In genomic region chr2:43363086-43363485, GRCh38 we compare ENCODE assay signal across 30 cellular contexts.
"Had no signal": no experiment of that assay in that cellular context is flagged by ENCODE, and none has a peak within 500 bp of the region (broad histone marks: within the 10 kb centered on the region; RNA-seq: fewer than 3 reads in every experiment).

No MANE protein-coding gene starts in this region.

- H3K4me3 ChIP-seq: neural progenitor cell, psoas muscle, right atrium auricular region, stomach, thyroid gland, upper lobe of left lung, vagina had no signal

- H3K27ac ChIP-seq: neural progenitor cell, parathyroid adenoma, psoas muscle, right atrium auricular region, stomach, thyroid gland, upper lobe of left lung, vagina had no signal

- H3K4me1 ChIP-seq: neural progenitor cell, parathyroid adenoma had no signal

- H3K36me3 ChIP-seq: neural progenitor cell, right atrium auricular region, stomach, thyroid gland, upper lobe of left lung, vagina had no signal

- ATAC-seq: activated CD8-positive, alpha-beta T cell treated with anti-CD3 and anti-CD28 coated beads for 36 hours; activated T-cell treated with anti-CD3 and anti-CD28 coated beads, Interleukin-2, amount 50 U/mL, for 4 hours; activated T-helper 17 cell treated with anti-CD3 and anti-CD28 coated beads, Interleukin-2, amount 50 U/mL, for 72 hours; esophagus mucosa; naive thymus-derived CD8-positive, alpha-beta T cell; psoas muscle; stimulated activated naive B cell treated with anti-CD40 and anti-IgM and Interleukin-4, amounts not matched to agents 10 μg/mL and 1 μg/mL and 100 μg/mL, for 72 hours had no signal

- H3K27me3 Mint-ChIP-seq: activated B cell treated with CpG ODN at 0.5 μM for 24 hours; activated CD8-positive, alpha-beta T cell treated with anti-CD3 and anti-CD28 coated beads for 36 hours; activated T-helper 17 cell treated with anti-CD3 and anti-CD28 coated beads, Interleukin-2, amount 50 U/mL, for 72 hours; naive thymus-derived CD8-positive, alpha-beta T cell; stimulated activated naive B cell treated with anti-CD40 and anti-IgM and Interleukin-4, amounts not matched to agents 10 μg/mL and 1 μg/mL and 100 μg/mL, for 72 hours had no signal

- H2AFZ ChIP-seq: neural progenitor cell, parathyroid adenoma had no signal

- H3K9me3 Mint-ChIP-seq: activated CD8-positive, alpha-beta T cell treated with anti-CD3 and anti-CD28 coated beads for 36 hours; activated T-cell treated with anti-CD3 and anti-CD28 coated beads, Interleukin-2, amount 50 U/mL, for 4 hours; activated T-helper 17 cell treated with anti-CD3 and anti-CD28 coated beads, Interleukin-2, amount 50 U/mL, for 72 hours; endodermal cell; immature natural killer cell; naive thymus-derived CD8-positive, alpha-beta T cell; neural progenitor cell had no signal

- H3K27ac Mint-ChIP-seq: activated B cell treated with CpG ODN at 0.5 μM for 24 hours; activated CD8-positive, alpha-beta T cell treated with anti-CD3 and anti-CD28 coated beads for 36 hours; activated T-helper 17 cell treated with anti-CD3 and anti-CD28 coated beads, Interleukin-2, amount 50 U/mL, for 72 hours; endodermal cell; immature natural killer cell; naive thymus-derived CD8-positive, alpha-beta T cell; neural progenitor cell; stimulated activated naive B cell treated with anti-CD40 and anti-IgM and Interleukin-4, amounts not matched to agents 10 μg/mL and 1 μg/mL and 100 μg/mL, for 72 hours had no signal

- H3K79me2 ChIP-seq: parathyroid adenoma had no signal

- H3K4me3 Mint-ChIP-seq: activated B cell treated with CpG ODN at 0.5 μM for 24 hours; activated CD8-positive, alpha-beta T cell treated with anti-CD3 and anti-CD28 coated beads for 36 hours; activated T-cell treated with anti-CD3 and anti-CD28 coated beads, Interleukin-2, amount 50 U/mL, for 4 hours; activated T-helper 17 cell treated with anti-CD3 and anti-CD28 coated beads, Interleukin-2, amount 50 U/mL, for 72 hours; endodermal cell; immature natural killer cell; naive thymus-derived CD8-positive, alpha-beta T cell; neural progenitor cell had no signal

- H3K9me3 ChIP-seq: psoas muscle, right atrium auricular region, stomach, thyroid gland, upper lobe of left lung, vagina had no signal

- H3K9ac ChIP-seq: neural progenitor cell, parathyroid adenoma had no signal

- H3K4me1 Mint-ChIP-seq: activated T-helper 17 cell treated with anti-CD3 and anti-CD28 coated beads, Interleukin-2, amount 50 U/mL, for 72 hours had no signal

- H3K36me3 Mint-ChIP-seq: neural progenitor cell had no signal

- H3K27me3 ChIP-seq: neural progenitor cell, right atrium auricular region, stomach, thyroid gland, upper lobe of left lung, vagina had no signal

- DNase-seq: activated B cell treated with CpG ODN at 0.5 μM for 24 hours; activated CD4-positive, alpha-beta T cell treated with anti-CD3 and anti-CD28 coated beads, Interleukin-2, amount 50 U/mL, for 1 hour; activated CD8-positive, alpha-beta T cell treated with anti-CD3 and anti-CD28 coated beads for 36 hours; activated gamma-delta T cell treated with Interleukin-2 at 50 U/mL for 16 hours; activated naive CD4-positive, alpha-beta T cell treated with anti-CD3 and anti-CD28 coated beads, Interleukin-2, amount 50 U/mL, for 16 hours; activated T-cell treated with anti-CD3 and anti-CD28 coated beads, Interleukin-2, amount 50 U/mL, for 4 hours; amygdala; caudate nucleus; endodermal cell; foreskin fibroblast; head of caudate nucleus; hippocampal formation; immature natural killer cell; kidney; midbrain; naive thymus-derived CD8-positive, alpha-beta T cell; occipital lobe; psoas muscle; stimulated activated CD4-positive, alpha-beta T cell treated with anti-CD3 and anti-CD28 coated beads, Interleukin-15, amount 100 ng/mL, for 24 hours; stimulated activated CD4-positive, alpha-beta T cell treated with anti-CD3 and anti-CD28 coated beads, Interleukin-2, amount 100 ng/mL, for 24 hours; stimulated activated naive B cell treated with anti-CD40 and anti-IgM and Interleukin-4, amounts not matched to agents 10 μg/mL and 1 μg/mL and 100 μg/mL, for 72 hours; stomach; thyroid gland; upper lobe of left lung had no signal

- H3K4me2 ChIP-seq: neural progenitor cell had no signal
